Comparison of ENCODE assay signal across 12 cellular contexts in genomic region chr6:46053034-46053933, GRCh38. TPM values are rescaled to one million over a fixed set of nuclear protein-coding genes. Genes with fewer than 3 reads are reported as not detected.
A peak's percentile ranks its signal among the peaks of the same experiment; 100 is the strongest.
DNase-seq lines count a peak whose midpoint lies in the region; ATAC-seq and TF ChIP-seq lines count a peak whose summit lies in the region.
"Had no signal": no experiment of that assay in that cellular context is flagged by ENCODE, and none has a peak within 500 bp of the region (broad histone marks: within the 10 kb centered on the region; RNA-seq: fewer than 3 reads in every experiment).

No MANE protein-coding gene starts in this region.

- 60 to 68% methylated on average over 9 of the region's 9 CpGs for WGBS in esophagus squamous epithelium, 2 donors
- 40% methylated on average over 9 of the region's 9 CpGs for WGBS in upper lobe of left lung, 2 donors

- no peak overlapping the region for H3K4me3 Mint-ChIP-seq in activated naive CD4-positive, alpha-beta T cell treated with anti-CD3 and anti-CD28 coated beads for 36 hours

- peak overlapping the region; percentile 16 for H3K27ac Mint-ChIP-seq in activated naive CD4-positive, alpha-beta T cell treated with anti-CD3 and anti-CD28 coated beads for 36 hours

- ATAC-seq in upper lobe of left lung (ENCODE audit: low FRiP score in 2 of 2), result peak; percentile 57 to 84
- ATAC-seq in GM19328 (IDR thresholded peaks at IDR 0.05; ENCODE audit: unreplicated experiment), result no peak
- ATAC-seq in HG03442 (IDR thresholded peaks at IDR 0.05; ENCODE audit: unreplicated experiment), result no peak
- no peak for ATAC-seq in HG03045 (IDR thresholded peaks at IDR 0.05; ENCODE audit: unreplicated experiment)

- CTCF ChIA-PET in activated naive CD4-positive, alpha-beta T cell treated with anti-CD3 and anti-CD28 coated beads for 36 hours (lab: Charles Lee), result no interaction called here

- H3K4me3 ChIP-seq in esophagus squamous epithelium (no peak overlapping the region), muscle layer of duodenum (ENCODE audit: low read depth in 1 of 2, low read length in 2 of 2) (no peak overlapping the region), upper lobe of left lung (no peak overlapping the region)

- TF ChIP-seq POLR2A in esophagus squamous epithelium (IDR thresholded peaks at IDR 0.05) (no peak), upper lobe of left lung (IDR thresholded peaks at IDR 0.05) (peak in 1 of 4 donors; percentile 61)

- H3K4me1 Mint-ChIP-seq in activated naive CD4-positive, alpha-beta T cell treated with anti-CD3 and anti-CD28 coated beads for 36 hours (ENCODE audit: low read depth), result peaks cover 7% of the 10 kb centered on the region

- H3K27me3 ChIP-seq in esophagus squamous epithelium (no peaks in the 10 kb centered on the region), muscle layer of duodenum (ENCODE audit: low read depth, low read length) (no peaks in the 10 kb centered on the region), upper lobe of left lung (no peaks in the 10 kb centered on the region)

- peaks cover 18% of the 10 kb centered on the region for H3K27me3 Mint-ChIP-seq in activated naive CD4-positive, alpha-beta T cell treated with anti-CD3 and anti-CD28 coated beads for 36 hours (ENCODE audit: low read depth)

- no peaks in the 10 kb centered on the region for H3K36me3 ChIP-seq in esophagus squamous epithelium
- no peaks in the 10 kb centered on the region for H3K36me3 ChIP-seq in muscle layer of duodenum (ENCODE audit: control insufficient read depth in 1 of 2, insufficient read depth in 2 of 2, low read length in 2 of 2)
- H3K36me3 ChIP-seq in upper lobe of left lung, result no peaks in the 10 kb centered on the region

- TF ChIP-seq CTCF in esophagus squamous epithelium (IDR thresholded peaks at IDR 0.05) (no peak), upper lobe of left lung (IDR thresholded peaks at IDR 0.05) (no peak)

- intact Hi-C loops in activated naive CD4-positive, alpha-beta T cell treated with anti-CD3 and anti-CD28 coated beads for 36 hours (cut with micrococcal nuclease), result no loop called here
- intact Hi-C loops in esophagus squamous epithelium (cut with DNase I), result no loop called here

- no peak for DNase-seq in activated naive CD4-positive, alpha-beta T cell treated with anti-CD3 and anti-CD28 coated beads for 36 hours
- DNase-seq in activated naive CD4-positive, alpha-beta T cell treated with Interleukin-2 at 50 U/mL for 16 hours, result no peak
- no peak for DNase-seq in esophagus squamous epithelium (lab: John Stamatoyannopoulos, UW)
- DNase-seq in upper lobe of left lung, result peak in 1 of 2 donors; percentile 69
- DNase-seq: activated CD8-positive, alpha-beta memory T cell treated with anti-CD3 and anti-CD28 coated beads, Interleukin-2, amount 50 U/mL, for 4 hours; foreskin melanocyte; GDM1; NCI-H2029 had no signal

- H3K9me3 Mint-ChIP-seq in activated naive CD4-positive, alpha-beta T cell treated with anti-CD3 and anti-CD28 coated beads for 36 hours, result no peaks in the 10 kb centered on the region

- peak; percentile 86 to 99 (median 90) for TF ChIP-seq EP300 in upper lobe of left lung (IDR thresholded peaks at IDR 0.05)

- no peaks in the 10 kb centered on the region for H3K36me3 Mint-ChIP-seq in activated naive CD4-positive, alpha-beta T cell treated with anti-CD3 and anti-CD28 coated beads for 36 hours (ENCODE audit: low read depth)

- H3K27ac ChIP-seq in esophagus squamous epithelium (peak overlapping the region in 3 of 4 donors; percentile 3 to 72 (median 27)), muscle layer of duodenum (ENCODE audit: low read length) (peak overlapping the region; percentile 56), upper lobe of left lung (peak overlapping the region; percentile 68 to 88 (median 80))

- H3K9me3 ChIP-seq in esophagus squamous epithelium (no peaks in the 10 kb centered on the region), muscle layer of duodenum (ENCODE audit: control insufficient read depth in 1 of 2, low read length in 2 of 2) (no peaks in the 10 kb centered on the region), upper lobe of left lung (no peaks in the 10 kb centered on the region)

- H3K4me1 ChIP-seq in esophagus squamous epithelium (no peaks in the 10 kb centered on the region), muscle layer of duodenum (ENCODE audit: control insufficient read depth in 1 of 2, insufficient read depth in 2 of 2, low read length in 2 of 2) (no peaks in the 10 kb centered on the region), upper lobe of left lung (peaks cover 16 to 36% (median 27%) of the 10 kb centered on the region in 4 donors)

RNA-seq across cellular contexts. Expression of gene CLIC5, which starts 37.6 kb away (rescaled TPM):
- 1 to 10 TPM in 1 of 2 experiments, under 1 TPM in 1; 0.52 to 1.5 TPM for total RNA-seq in activated naive CD4-positive, alpha-beta T cell treated with anti-CD3 and anti-CD28 coated beads for 36 hours
- total RNA-seq in esophagus squamous epithelium, result 1 to 10 TPM in 3 of 4 donors, under 1 TPM in 1; 0.56 to 1.3 (median 1.2) TPM
- 100 to 1,000 TPM; 110 to 197 (median 138) TPM for total RNA-seq in upper lobe of left lung

Comparison
In these comparisons a context has a peak if more than half of its experiments do, and no peak if none do; other contexts are left out.
1. H3K27ac ChIP-seq: peak in every context shown above with its lines; median percentile 80 in upper lobe of left lung; 56 in muscle layer of duodenum; 27 in esophagus squamous epithelium.
2. ATAC-seq: peak in upper lobe of left lung (2 of 2); none in GM19328 (single experiment), HG03442 (single experiment) and HG03045 (single experiment).
3. RNA of gene CLIC5, which starts 37.6 kb away (total RNA-seq): 110 to 197 TPM in upper lobe of left lung; 0.52 to 1.5 TPM in activated naive CD4-positive, alpha-beta T cell treated with anti-CD3 and anti-CD28 coated beads for 36 hours and 0.56 to 1.3 TPM in esophagus squamous epithelium; every median in the first group is over 10 times any median in the second.